Comparison of ENCODE assay signal across 15 cellular contexts in genomic region chr6:3747100-3747737, GRCh38. TPM values are rescaled to one million over a fixed set of nuclear protein-coding genes. Genes with fewer than 3 reads are reported as not detected.
DNase-seq lines count a peak whose midpoint lies in the region; ATAC-seq and TF ChIP-seq lines count a peak whose summit lies in the region.
"Had no signal": no experiment of that assay in that cellular context is flagged by ENCODE, and none has a peak within 500 bp of the region (broad histone marks: within the 10 kb centered on the region; RNA-seq: fewer than 3 reads in every experiment).

No MANE protein-coding gene starts in this region.

- no peaks in the 10 kb centered on the region for H3K36me3 ChIP-seq in breast epithelium
- H3K36me3 ChIP-seq in mesenchymal stem cell (ENCODE audit: control insufficient read depth in 1 of 2, insufficient read depth in 2 of 2, low read depth in 1 of 2, low read length in 2 of 2) = peaks cover 10 to 34% of the 10 kb centered on the region in 2 experiments
- no peaks in the 10 kb centered on the region for H3K36me3 ChIP-seq in suprapubic skin
- peaks cover 0 to 4% of the 10 kb centered on the region in 2 donors for H3K36me3 ChIP-seq in left lung
- H3K36me3 ChIP-seq: uterus had no signal

- peaks cover 9% of the 10 kb centered on the region for H3K27me3 Mint-ChIP-seq in HFFc6 (ENCODE audit: insufficient read depth)

- TF ChIP-seq POLR2A in breast epithelium (IDR thresholded peaks at IDR 0.05) (no peak), suprapubic skin (IDR thresholded peaks at IDR 0.05) (no peak)

- H4K8ac ChIP-seq in mesenchymal stem cell (ENCODE audit: low read length) = no peak overlapping the region

- peak overlapping the region; percentile 90 for H3K27ac Mint-ChIP-seq in HFFc6
- H3K27ac Mint-ChIP-seq: activated naive CD8-positive, alpha-beta T cell treated with anti-CD3 and anti-CD28 coated beads, Interleukin-2, amount 10 ng/mL, durations not matched to agents 7 days and 5 days; progenitor cell of endocrine pancreas; T-helper 2 cell treated with Interferon-gamma antibody and Interleukin-4, amounts not matched to agents 5 μg/mL and 100 μg/mL, for 36 hours had no signal

- H3K4me1 ChIP-seq in breast epithelium = peaks cover 8 to 14% of the 10 kb centered on the region in 2 donors
- H3K4me1 ChIP-seq in mesenchymal stem cell (ENCODE audit: control insufficient read depth, insufficient read depth, low read depth, low read length) = peaks cover 54% of the 10 kb centered on the region
- peaks cover 80% of the 10 kb centered on the region for H3K4me1 ChIP-seq in suprapubic skin
- H3K4me1 ChIP-seq in left lung = peaks cover 19 to 81% of the 10 kb centered on the region in 2 donors

- H3K4me1 Mint-ChIP-seq in HFFc6 (ENCODE audit: low read depth) = peaks cover 68% of the 10 kb centered on the region

- peak overlapping the region; percentile 64 to 98 for H3K27ac ChIP-seq in breast epithelium
- H3K27ac ChIP-seq in mesenchymal stem cell (ENCODE audit: low read length, poor library complexity, severe bottlenecking) = no peak overlapping the region
- peak overlapping the region; percentile 97 for H3K27ac ChIP-seq in suprapubic skin
- peak overlapping the region in 1 of 2 donors; percentile 92 for H3K27ac ChIP-seq in left lung

- peak overlapping the region in 1 of 3 donors; percentile 99 for H3K4me3 ChIP-seq in breast epithelium
- peak overlapping the region in 1 of 2 experiments; percentile 85 for H3K4me3 ChIP-seq in mesenchymal stem cell (ENCODE audit: insufficient read depth in 1 of 2, low read depth in 1 of 2, low read length in 2 of 2)
- peak overlapping the region; percentile 97 for H3K4me3 ChIP-seq in suprapubic skin
- H3K4me3 ChIP-seq in left lung = no peak overlapping the region
- H3K4me3 ChIP-seq: uterus had no signal

- H2BK12ac ChIP-seq in mesenchymal stem cell (ENCODE audit: low read length in 2 of 2) = no peak overlapping the region

- H3K27me3 ChIP-seq in breast epithelium (no peaks in the 10 kb centered on the region), mesenchymal stem cell (ENCODE audit: control insufficient read depth in 1 of 2, insufficient read depth in 1 of 2, low read length in 2 of 2) (no peaks in the 10 kb centered on the region), suprapubic skin (no peaks in the 10 kb centered on the region), left lung (peaks cover 0 to 31% of the 10 kb centered on the region in 2 donors)
- H3K27me3 ChIP-seq: uterus had no signal

- H3K4me2 ChIP-seq in mesenchymal stem cell (ENCODE audit: low read length, poor library complexity, severe bottlenecking) = no peak overlapping the region

- no peak overlapping the region for H3K23ac ChIP-seq in mesenchymal stem cell (ENCODE audit: low read length in 2 of 2)

- H3K79me1 ChIP-seq in mesenchymal stem cell (replicated peaks; ENCODE audit: low read length, poor library complexity, severe bottlenecking) = no peaks in the 10 kb centered on the region

- H3K36me3 Mint-ChIP-seq in HFFc6 (ENCODE audit: low read depth) = peaks cover 27% of the 10 kb centered on the region
- H3K36me3 Mint-ChIP-seq: activated naive CD8-positive, alpha-beta T cell treated with anti-CD3 and anti-CD28 coated beads, Interleukin-2, amount 10 ng/mL, durations not matched to agents 7 days and 5 days had no signal

- H2BK5ac ChIP-seq in mesenchymal stem cell (ENCODE audit: low read depth, low read length, poor library complexity, severe bottlenecking) = no peak overlapping the region

- WGBS in mesenchymal stem cell = 95% methylated on average over 9 of the region's 12 CpGs
- 83% methylated on average over 12 of the region's 12 CpGs for WGBS in suprapubic skin

- no peak overlapping the region for H2BK120ac ChIP-seq in mesenchymal stem cell (ENCODE audit: low read depth, low read length)

- no peak overlapping the region for H2BK15ac ChIP-seq in mesenchymal stem cell (ENCODE audit: low read depth, poor library complexity, severe bottlenecking)

- peak overlapping the region; percentile 96 for H3K4me3 Mint-ChIP-seq in HFFc6
- H3K4me3 Mint-ChIP-seq: activated naive CD8-positive, alpha-beta T cell treated with anti-CD3 and anti-CD28 coated beads, Interleukin-2, amount 10 ng/mL, durations not matched to agents 7 days and 5 days; CD14-positive monocyte; T-helper 2 cell treated with Interferon-gamma antibody and Interleukin-4, amounts not matched to agents 5 μg/mL and 100 μg/mL, for 36 hours had no signal

- H3K9me3 Mint-ChIP-seq in HFFc6 = no peaks in the 10 kb centered on the region
- H3K9me3 Mint-ChIP-seq: activated naive CD8-positive, alpha-beta T cell treated with anti-CD3 and anti-CD28 coated beads, Interleukin-2, amount 10 ng/mL, durations not matched to agents 7 days and 5 days; T-helper 2 cell treated with Interferon-gamma antibody and Interleukin-4, amounts not matched to agents 5 μg/mL and 100 μg/mL, for 36 hours had no signal

- H3K9me3 ChIP-seq in breast epithelium (no peaks in the 10 kb centered on the region), mesenchymal stem cell (ENCODE audit: control insufficient read depth, low read length) (no peaks in the 10 kb centered on the region), suprapubic skin (no peaks in the 10 kb centered on the region), left lung (no peaks in the 10 kb centered on the region)
- H3K9me3 ChIP-seq: uterus had no signal

- H2AK5ac ChIP-seq in mesenchymal stem cell (ENCODE audit: low read length, severe bottlenecking) = peak overlapping the region; percentile 42

- no peak for TF ChIP-seq CTCF in HFFc6 (IDR thresholded peaks at IDR 0.05)
- no peak for TF ChIP-seq CTCF in breast epithelium (IDR thresholded peaks at IDR 0.05)
- no peak for TF ChIP-seq CTCF in suprapubic skin (IDR thresholded peaks at IDR 0.05)
- no peak for TF ChIP-seq CTCF in left lung (IDR thresholded peaks at IDR 0.05)

- no peak for DNase-seq in HFFc6
- peak in 1 of 2 donors; percentile 35 for DNase-seq in breast epithelium (ENCODE audit: low spot score in 2 of 2)
- no peak for DNase-seq in mesenchymal stem cell
- peak; percentile 46 to 71 for DNase-seq in suprapubic skin (ENCODE audit: low spot score in 2 of 2)
- no peak for DNase-seq in left lung
- DNase-seq in C1 segment of cervical spinal cord (lab: John Stamatoyannopoulos, UW) = no peak
- DNase-seq: activated naive CD8-positive, alpha-beta T cell treated with anti-CD3 and anti-CD28 coated beads, Interleukin-2, amount 10 ng/mL, durations not matched to agents 7 days and 5 days; NCI-H1048; NCI-H2171; NCI-H82 had no signal

- ATAC-seq in GM18868 (IDR thresholded peaks at IDR 0.05; ENCODE audit: unreplicated experiment) (no peak), left lung (no peak)

- peak overlapping the region in 1 of 2 experiments; percentile 9 for H3K4ac ChIP-seq in mesenchymal stem cell (ENCODE audit: low read depth in 1 of 2, low read length in 2 of 2)

- intact Hi-C loops in breast epithelium (cut with DNase I; ENCODE audit: low total_unique reads) (loop anchor here (5.0 to 10.0 kb wide), 2 partner anchors 180 to 248 kb away; no protein-coding TSS in a partner anchor), left lung (cut with DNase I) (loop anchor here in 1 of 2 donors (5.0 to 10.0 kb wide), 3 partner anchors 80 to 248 kb away; no protein-coding TSS in a partner anchor)

- no peak overlapping the region for H4K91ac ChIP-seq in mesenchymal stem cell (ENCODE audit: low read length)

- no peak overlapping the region for H3K14ac ChIP-seq in mesenchymal stem cell (ENCODE audit: low read length in 2 of 2)

- peak overlapping the region; percentile 97 for H3K9ac ChIP-seq in mesenchymal stem cell (ENCODE audit: low read length)

- H3K18ac ChIP-seq in mesenchymal stem cell (ENCODE audit: low read depth in 1 of 2, low read length in 2 of 2) = peak overlapping the region in 1 of 2 experiments; percentile 24

- H2AFZ ChIP-seq in mesenchymal stem cell (ENCODE audit: low read depth, low read length) = no peak overlapping the region

- no peak for TF ChIP-seq EP300 in suprapubic skin (IDR thresholded peaks at IDR 0.05)

RNA-seq across cellular contexts. Expression of gene PXDC1, which starts 4.3 kb away (rescaled TPM):
- 10 to 100 TPM; 63.1 to 97.5 (median 72.8) TPM for total RNA-seq in HFFc6 (2021; fragmentation: NEBNext Ultra II Directional; extraction: Animal tissue kit (Norgen Biotek cat#: 25700))
- 100 to 1,000 TPM in 1 of 3 donors, 10 to 100 TPM in 2; 86.2 to 122 (median 88.0) TPM for total RNA-seq in breast epithelium
- polyA plus RNA-seq in mesenchymal stem cell (2013, experiment 1 of 2) = 40.5 TPM
- 41.6 TPM for polyA plus RNA-seq in mesenchymal stem cell (2013, experiment 2 of 2)
- 100 to 1,000 TPM in 1 of 4 donors, 10 to 100 TPM in 3; 63.1 to 108 (median 68.5) TPM for total RNA-seq in suprapubic skin
- 10 to 100 TPM; 49.9 to 50.8 TPM for total RNA-seq in left lung

Comparison
In these comparisons a context has a peak if more than half of its experiments do, and no peak if none do; other contexts are left out.
1. DNase-seq: peak in suprapubic skin (2 of 2); none in HFFc6 (single experiment), mesenchymal stem cell (single experiment), left lung (0 of 2) and C1 segment of cervical spinal cord (0 of 14).